In the genomic region with DNA sequence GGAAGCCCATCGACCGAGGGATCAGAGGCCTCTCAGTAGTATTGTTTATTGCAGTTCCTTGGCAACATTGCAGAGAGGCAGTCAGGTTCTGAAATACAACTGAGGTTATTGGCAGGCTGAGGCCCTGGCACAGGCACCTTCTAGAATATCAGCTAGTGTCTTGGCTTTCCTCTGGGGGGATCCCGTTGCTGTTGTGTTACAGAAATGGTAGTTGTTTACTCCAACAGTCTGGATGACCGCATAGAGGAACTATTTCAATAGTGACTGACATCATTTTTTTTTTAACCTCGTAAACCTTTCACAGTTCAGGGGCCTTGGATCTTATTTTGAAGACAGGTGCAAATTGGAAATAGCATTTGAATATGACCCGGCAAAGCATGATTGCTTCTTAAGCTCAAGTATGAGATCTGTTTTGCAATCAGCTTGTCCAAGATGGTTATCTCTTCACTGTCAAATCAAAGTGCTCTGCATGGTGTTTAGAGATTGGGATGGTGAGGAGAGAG, we compare ENCODE assay signal across 1 cellular context.
TF ChIP-seq lines count a peak whose summit lies in the region.

No MANE protein-coding gene starts in this region.

TF ChIP-seq in WTC11, 78 proteins besides CTCF, POLR2A, EP300 and RAD21 (continued from another document):
- TF ChIP-seq, protein P1, sequence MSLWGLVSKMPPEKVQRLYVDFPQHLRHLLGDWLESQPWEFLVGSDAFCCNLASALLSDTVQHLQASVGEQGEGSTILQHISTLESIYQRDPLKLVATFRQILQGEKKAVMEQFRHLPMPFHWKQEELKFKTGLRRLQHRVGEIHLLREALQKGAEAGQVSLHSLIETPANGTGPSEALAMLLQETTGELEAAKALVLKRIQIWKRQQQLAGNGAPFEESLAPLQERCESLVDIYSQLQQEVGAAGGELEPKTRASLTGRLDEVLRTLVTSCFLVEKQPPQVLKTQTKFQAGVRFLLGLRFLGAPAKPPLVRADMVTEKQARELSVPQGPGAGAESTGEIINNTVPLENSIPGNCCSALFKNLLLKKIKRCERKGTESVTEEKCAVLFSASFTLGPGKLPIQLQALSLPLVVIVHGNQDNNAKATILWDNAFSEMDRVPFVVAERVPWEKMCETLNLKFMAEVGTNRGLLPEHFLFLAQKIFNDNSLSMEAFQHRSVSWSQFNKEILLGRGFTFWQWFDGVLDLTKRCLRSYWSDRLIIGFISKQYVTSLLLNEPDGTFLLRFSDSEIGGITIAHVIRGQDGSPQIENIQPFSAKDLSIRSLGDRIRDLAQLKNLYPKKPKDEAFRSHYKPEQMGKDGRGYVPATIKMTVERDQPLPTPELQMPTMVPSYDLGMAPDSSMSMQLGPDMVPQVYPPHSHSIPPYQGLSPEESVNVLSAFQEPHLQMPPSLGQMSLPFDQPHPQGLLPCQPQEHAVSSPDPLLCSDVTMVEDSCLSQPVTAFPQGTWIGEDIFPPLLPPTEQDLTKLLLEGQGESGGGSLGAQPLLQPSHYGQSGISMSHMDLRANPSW (CRISPR knock-in tag; conservative IDR thresholded peaks at IDR 0.05; ENCODE audit: low read depth), result no peak
- no peak for TF ChIP-seq ZNF317 (CRISPR knock-in tag; IDR thresholded peaks at IDR 0.05; ENCODE audit: borderline replicate concordance, low read depth)
